11 cellular contexts compared by ENCODE assay signal in the genomic region with DNA sequence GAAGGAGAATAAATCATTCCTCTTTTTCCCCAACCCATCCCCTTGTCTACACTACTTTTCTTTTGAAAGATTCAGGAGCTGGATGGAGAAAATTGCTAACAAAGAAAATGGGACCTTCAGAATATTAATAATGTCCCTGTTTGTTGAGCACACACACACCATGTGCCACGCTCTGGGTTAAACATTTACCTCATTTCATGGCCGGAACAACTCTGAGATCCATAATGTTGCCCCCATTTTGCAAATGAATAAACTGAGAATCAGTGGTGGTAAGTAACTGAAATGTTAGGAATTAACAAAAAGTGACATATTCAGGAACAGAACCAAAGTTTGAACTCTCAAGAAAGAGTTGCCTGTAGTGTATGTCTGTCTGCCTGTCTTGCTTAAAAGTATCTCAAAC. TPM values are rescaled to one million over a fixed set of nuclear protein-coding genes. Genes with fewer than 3 reads are reported as not detected.
DNase-seq lines count a peak whose midpoint lies in the region; ATAC-seq, FAIRE-seq and TF ChIP-seq lines count a peak whose summit lies in the region.
"Had no signal": no experiment of that assay in that cellular context is flagged by ENCODE, and none has a peak within 500 bp of the region (broad histone marks: within the 10 kb centered on the region; RNA-seq: fewer than 3 reads in every experiment).

No MANE protein-coding gene starts in this region.

- peak overlapping the region; percentile 58 for H3K27ac ChIP-seq in smooth muscle cell (ENCODE audit: low read depth)

- H3K9me3 ChIP-seq in smooth muscle cell (replicated peaks; ENCODE audit: low read depth), result no peaks in the 10 kb centered on the region

- peak overlapping the region; percentile 84 for H3K4me2 ChIP-seq in smooth muscle cell

- H3K27me3 Mint-ChIP-seq in WTC11 (ENCODE audit: low read depth) (peaks cover 27% of the 10 kb centered on the region), immature natural killer cell (ENCODE audit: low read depth in 3 of 3) (peaks cover 18 to 30% (median 22%) of the 10 kb centered on the region in 3 donors)

- no peaks in the 10 kb centered on the region for H4K20me1 ChIP-seq in smooth muscle cell (ENCODE audit: low read depth)

- CTCF ChIA-PET in WTC11 (lab: Charles Lee), result interaction anchor here (1.3 to 3.2 kb wide), 9 partner anchors 17 to 619 kb away, joined by 4 to 13 read pairs (median 6); a partner anchor contains a TSS

- peak overlapping the region; percentile 85 for H3K4me3 Mint-ChIP-seq in WTC11
- peak overlapping the region in 3 of 5 donors; percentile 34 to 83 (median 50) for H3K4me3 Mint-ChIP-seq in immature natural killer cell

- FAIRE-seq in GM19239 (lab: Jason Lieb, UNC), result peak; percentile 75

- H3K27me3 ChIP-seq in smooth muscle cell (ENCODE audit: low read depth), result no peaks in the 10 kb centered on the region

- H3K36me3 ChIP-seq in smooth muscle cell (ENCODE audit: low read depth), result no peaks in the 10 kb centered on the region

- no peaks in the 10 kb centered on the region for H3K79me2 ChIP-seq in smooth muscle cell (ENCODE audit: low read depth)

- no peaks in the 10 kb centered on the region for H3K36me3 Mint-ChIP-seq in WTC11
- no peaks in the 10 kb centered on the region for H3K36me3 Mint-ChIP-seq in immature natural killer cell

- H3K4me1 ChIP-seq in smooth muscle cell (ENCODE audit: low read depth), result no peaks in the 10 kb centered on the region

- no peak overlapping the region for H2AFZ ChIP-seq in smooth muscle cell (ENCODE audit: low read depth)

- WGBS in smooth muscle cell (ENCODE audit: low lambda C conversion rate), result 98% methylated on average over 2 of the region's 2 CpGs

- ATAC-seq in WTC11, result no peak
- ATAC-seq in GM18520 (IDR thresholded peaks at IDR 0.05; ENCODE audit: unreplicated experiment), result no peak
- ATAC-seq in GM19324 (IDR thresholded peaks at IDR 0.05; ENCODE audit: low FRiP score, unreplicated experiment), result no peak
- ATAC-seq in GM21825 (IDR thresholded peaks at IDR 0.05; ENCODE audit: unreplicated experiment), result no peak
- ATAC-seq in HG02852 (IDR thresholded peaks at IDR 0.05; ENCODE audit: unreplicated experiment), result no peak

- H3K4me3 ChIP-seq in smooth muscle cell, result peak overlapping the region; percentile 48

- DNase-seq in GM19239 (ENCODE audit: insufficient read length, low spot score) (no peak), WTC11 (ENCODE audit: low spot score) (no peak), immature natural killer cell (no peak), smooth muscle cell (lab: John Stamatoyannopoulos, UW; ENCODE audit: unreplicated experiment) (no peak)
- DNase-seq: NCI-H1436 treated with DMSO at 0.1 percent for 48 hours had no signal

- no peaks in the 10 kb centered on the region for H3F3A ChIP-seq in smooth muscle cell (ENCODE audit: low read depth)

- no peak for TF ChIP-seq CTCF in WTC11 (IDR thresholded peaks at IDR 0.05)
- TF ChIP-seq CTCF in smooth muscle cell (IDR thresholded peaks at IDR 0.05; ENCODE audit: borderline replicate concordance, insufficient read depth, poor library complexity, severe bottlenecking), result no peak

- H3K9ac ChIP-seq in smooth muscle cell (ENCODE audit: low read depth), result peak overlapping the region; percentile 43

- H3K4me1 Mint-ChIP-seq in WTC11 (no peaks in the 10 kb centered on the region; the same call in 1 of the 2 replicates), immature natural killer cell (peaks cover 9 to 10% of the 10 kb centered on the region in 2 donors)

- no peak overlapping the region for H3K27ac Mint-ChIP-seq in WTC11
- no peak overlapping the region for H3K27ac Mint-ChIP-seq in immature natural killer cell
- H3K27ac Mint-ChIP-seq: activated CD4-positive, alpha-beta memory T cell treated with anti-CD3 and anti-CD28 coated beads, Interleukin-2, amount 10 ng/mL, durations not matched to agents 7 days and 5 days had no signal

- H3K9me3 Mint-ChIP-seq in WTC11 (no peaks in the 10 kb centered on the region), immature natural killer cell (no peaks in the 10 kb centered on the region)
- H3K9me3 Mint-ChIP-seq: activated CD4-positive, alpha-beta memory T cell treated with anti-CD3 and anti-CD28 coated beads, Interleukin-2, amount 10 ng/mL, durations not matched to agents 7 days and 5 days; activated naive CD8-positive, alpha-beta T cell treated with anti-CD3 and anti-CD28 coated beads for 36 hours had no signal

- POLR2A ChIA-PET in WTC11 (lab: Charles Lee), result interaction anchor here (1.6 kb wide), 1 partner anchor 52 kb away, joined by 4 read pairs; a partner anchor contains a TSS

TF ChIP-seq in WTC11, 78 proteins besides CTCF, POLR2A, EP300 and RAD21:
- TF ChIP-seq, protein P1, sequence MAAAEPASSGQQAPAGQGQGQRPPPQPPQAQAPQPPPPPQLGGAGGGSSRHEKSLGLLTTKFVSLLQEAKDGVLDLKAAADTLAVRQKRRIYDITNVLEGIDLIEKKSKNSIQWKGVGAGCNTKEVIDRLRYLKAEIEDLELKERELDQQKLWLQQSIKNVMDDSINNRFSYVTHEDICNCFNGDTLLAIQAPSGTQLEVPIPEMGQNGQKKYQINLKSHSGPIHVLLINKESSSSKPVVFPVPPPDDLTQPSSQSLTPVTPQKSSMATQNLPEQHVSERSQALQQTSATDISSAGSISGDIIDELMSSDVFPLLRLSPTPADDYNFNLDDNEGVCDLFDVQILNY (CRISPR knock-in tag; IDR thresholded peaks at IDR 0.05), result no peak
- TF ChIP-seq, protein P2, sequence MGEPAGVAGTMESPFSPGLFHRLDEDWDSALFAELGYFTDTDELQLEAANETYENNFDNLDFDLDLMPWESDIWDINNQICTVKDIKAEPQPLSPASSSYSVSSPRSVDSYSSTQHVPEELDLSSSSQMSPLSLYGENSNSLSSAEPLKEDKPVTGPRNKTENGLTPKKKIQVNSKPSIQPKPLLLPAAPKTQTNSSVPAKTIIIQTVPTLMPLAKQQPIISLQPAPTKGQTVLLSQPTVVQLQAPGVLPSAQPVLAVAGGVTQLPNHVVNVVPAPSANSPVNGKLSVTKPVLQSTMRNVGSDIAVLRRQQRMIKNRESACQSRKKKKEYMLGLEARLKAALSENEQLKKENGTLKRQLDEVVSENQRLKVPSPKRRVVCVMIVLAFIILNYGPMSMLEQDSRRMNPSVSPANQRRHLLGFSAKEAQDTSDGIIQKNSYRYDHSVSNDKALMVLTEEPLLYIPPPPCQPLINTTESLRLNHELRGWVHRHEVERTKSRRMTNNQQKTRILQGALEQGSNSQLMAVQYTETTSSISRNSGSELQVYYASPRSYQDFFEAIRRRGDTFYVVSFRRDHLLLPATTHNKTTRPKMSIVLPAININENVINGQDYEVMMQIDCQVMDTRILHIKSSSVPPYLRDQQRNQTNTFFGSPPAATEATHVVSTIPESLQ (CRISPR knock-in tag; IDR thresholded peaks at IDR 0.05), result no peak
- TF ChIP-seq TEAD1 (CRISPR knock-in tag; IDR thresholded peaks at IDR 0.05), result no peak
- TF ChIP-seq RORB (CRISPR knock-in tag; IDR thresholded peaks at IDR 0.05), result no peak
- no peak for TF ChIP-seq FOXP1 (CRISPR knock-in tag; IDR thresholded peaks at IDR 0.05; ENCODE audit: borderline replicate concordance)
- no peak for TF ChIP-seq NR1H2 (CRISPR knock-in tag; IDR thresholded peaks at IDR 0.05)
- no peak for TF ChIP-seq CREB1 (CRISPR knock-in tag; IDR thresholded peaks at IDR 0.05)
- TF ChIP-seq ZNF423 (CRISPR knock-in tag; IDR thresholded peaks at IDR 0.05), result no peak
- TF ChIP-seq, protein P3, sequence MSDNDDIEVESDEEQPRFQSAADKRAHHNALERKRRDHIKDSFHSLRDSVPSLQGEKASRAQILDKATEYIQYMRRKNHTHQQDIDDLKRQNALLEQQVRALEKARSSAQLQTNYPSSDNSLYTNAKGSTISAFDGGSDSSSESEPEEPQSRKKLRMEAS (CRISPR knock-in tag; IDR thresholded peaks at IDR 0.05), result no peak
- TF ChIP-seq, protein P4, sequence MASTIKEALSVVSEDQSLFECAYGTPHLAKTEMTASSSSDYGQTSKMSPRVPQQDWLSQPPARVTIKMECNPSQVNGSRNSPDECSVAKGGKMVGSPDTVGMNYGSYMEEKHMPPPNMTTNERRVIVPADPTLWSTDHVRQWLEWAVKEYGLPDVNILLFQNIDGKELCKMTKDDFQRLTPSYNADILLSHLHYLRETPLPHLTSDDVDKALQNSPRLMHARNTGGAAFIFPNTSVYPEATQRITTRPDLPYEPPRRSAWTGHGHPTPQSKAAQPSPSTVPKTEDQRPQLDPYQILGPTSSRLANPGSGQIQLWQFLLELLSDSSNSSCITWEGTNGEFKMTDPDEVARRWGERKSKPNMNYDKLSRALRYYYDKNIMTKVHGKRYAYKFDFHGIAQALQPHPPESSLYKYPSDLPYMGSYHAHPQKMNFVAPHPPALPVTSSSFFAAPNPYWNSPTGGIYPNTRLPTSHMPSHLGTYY (CRISPR knock-in tag; IDR thresholded peaks at IDR 0.05), result no peak
- no peak for TF ChIP-seq TCF7 (CRISPR knock-in tag; IDR thresholded peaks at IDR 0.05; ENCODE audit: low read depth)
- no peak for TF ChIP-seq GRHL2 (CRISPR knock-in tag; IDR thresholded peaks at IDR 0.05; ENCODE audit: insufficient replicate concordance, severe bottlenecking)
- TF ChIP-seq, protein P5, sequence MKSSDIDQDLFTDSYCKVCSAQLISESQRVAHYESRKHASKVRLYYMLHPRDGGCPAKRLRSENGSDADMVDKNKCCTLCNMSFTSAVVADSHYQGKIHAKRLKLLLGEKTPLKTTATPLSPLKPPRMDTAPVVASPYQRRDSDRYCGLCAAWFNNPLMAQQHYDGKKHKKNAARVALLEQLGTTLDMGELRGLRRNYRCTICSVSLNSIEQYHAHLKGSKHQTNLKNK (CRISPR knock-in tag; IDR thresholded peaks at IDR 0.05), result no peak

RNA-seq across cellular contexts. Expression of a gene that starts 51.5 kb away (rescaled TPM):
- total RNA-seq in WTC11 (2021), result 54.9 to 70.3 TPM (median 65.2 TPM) in 3 replicates
- polyA plus RNA-seq in immature natural killer cell, result 10 to 100 TPM; 23.9 to 37.8 (median 32.5) TPM
- total RNA-seq in smooth muscle cell, result 61.7 and 85.4 TPM in 2 replicates
- polyA plus RNA-seq in smooth muscle cell, result 24.8 and 28.5 TPM in 2 replicates

RNA-seq across cellular contexts. Expression of a gene that starts 52.4 kb away (rescaled TPM):
- 7.2 to 9.1 TPM (median 7.8 TPM) in 3 replicates for total RNA-seq in WTC11 (2021)
- polyA plus RNA-seq in immature natural killer cell, result 10 to 100 TPM in 2 of 3 donors, 1 to 10 TPM in 1; 2.2 to 13.3 (median 10.9) TPM
- 2,635 and 2,673 TPM in 2 replicates for total RNA-seq in smooth muscle cell
- 2,505 and 2,991 TPM in 2 replicates for polyA plus RNA-seq in smooth muscle cell
- total RNA-seq: activated CD4-positive, alpha-beta memory T cell treated with anti-CD3 and anti-CD28 coated beads, Interleukin-2, amount 10 ng/mL, durations not matched to agents 7 days and 5 days; activated naive CD8-positive, alpha-beta T cell treated with anti-CD3 and anti-CD28 coated beads for 36 hours had no signal

Comparison
In these comparisons a context has a peak if more than half of its experiments do, and no peak if none do; other contexts are left out.
1. RNA of a gene that starts 52.4 kb away (total RNA-seq): 2,635 to 2,673 TPM in smooth muscle cell; 7.2 to 9.1 TPM in WTC11; every median in the first group is over 100 times any median in the second.